13 cellular contexts compared by ENCODE assay signal in the genomic region with DNA sequence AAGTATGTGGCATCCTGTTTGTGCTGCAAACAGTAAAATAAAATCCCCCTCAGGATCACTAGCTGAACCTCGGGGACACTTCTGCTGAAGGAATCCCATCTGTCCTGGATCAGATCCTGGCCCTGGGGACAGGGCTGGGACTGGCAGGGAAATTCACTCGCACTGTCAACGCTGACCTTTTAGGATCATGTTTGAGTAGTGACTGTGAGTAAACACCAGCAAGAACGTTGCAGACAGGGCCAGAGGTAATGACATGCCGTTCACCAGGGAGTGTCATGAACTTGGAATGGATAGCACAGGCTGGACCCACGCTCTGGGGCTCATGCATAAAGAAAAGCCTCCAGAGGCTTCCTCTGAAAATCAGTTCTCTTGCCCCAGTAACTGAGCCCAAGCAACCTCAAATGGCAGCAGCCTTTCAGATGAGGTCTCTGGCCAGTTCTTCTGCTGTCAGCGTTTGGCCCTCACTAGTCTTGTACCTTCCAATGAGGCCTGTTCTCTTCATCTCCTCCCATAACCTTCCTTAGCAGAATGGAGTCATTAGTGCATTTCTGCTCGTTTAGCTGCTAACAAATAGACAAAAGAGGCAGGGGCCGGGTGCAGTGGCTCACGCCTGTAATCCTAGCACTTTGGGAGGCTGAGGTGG. TPM values are rescaled to one million over a fixed set of nuclear protein-coding genes. Genes with fewer than 3 reads are reported as not detected.
DNase-seq lines count a peak whose midpoint lies in the region; ATAC-seq and TF ChIP-seq lines count a peak whose summit lies in the region.
"Had no signal": no experiment of that assay in that cellular context is flagged by ENCODE, and none has a peak within 500 bp of the region (broad histone marks: within the 10 kb centered on the region; RNA-seq: fewer than 3 reads in every experiment).

No MANE protein-coding gene starts in this region.

- WGBS in tibial nerve, 2 donors, result 51 to 55% methylated on average over 10 of the region's 10 CpGs

- no peaks in the 10 kb centered on the region for H3K9me3 ChIP-seq in tibial nerve
- H3K9me3 ChIP-seq: thoracic aorta had no signal

- no peaks in the 10 kb centered on the region for H3K27me3 ChIP-seq in tibial nerve

- TF ChIP-seq CTCF in tibial nerve (IDR thresholded peaks at IDR 0.05), result no peak

- H3K36me3 ChIP-seq in tibial nerve, result no peaks in the 10 kb centered on the region
- H3K36me3 ChIP-seq: thoracic aorta had no signal

- peak overlapping the region in 3 of 4 donors; percentile 18 to 62 (median 24) for H3K27ac ChIP-seq in tibial nerve
- H3K27ac ChIP-seq: thoracic aorta had no signal

- peak in 2 of 3 experiments; percentile 29 to 56 for DNase-seq in NCI-H1417 (lab: John Stamatoyannopoulos, UW)
- DNase-seq in NCI-H1417 treated with DMSO at 0.1 percent for 48 hours (lab: John Stamatoyannopoulos, UW), result no peak
- peak; percentile 84 for DNase-seq in SHP77 (lab: John Stamatoyannopoulos, UW)
- peak; percentile 55 to 84 for DNase-seq in left colon
- DNase-seq in tibial nerve (ENCODE audit: low spot score in 2 of 2), result peak; percentile 15 to 21
- no peak for DNase-seq in activated CD4-positive, CD25-positive, alpha-beta regulatory T cell treated with anti-CD3 and anti-CD28 coated beads, Interleukin-2, amount 50 U/mL, for 72 hours
- DNase-seq: activated CD4-positive, alpha-beta T cell treated with anti-CD3 and anti-CD28 coated beads, Interleukin-2, amount 10 ng/mL, durations not matched to agents 24 days and 14 days; Karpas-422; stimulated activated CD4-positive, alpha-beta T cell treated with anti-CD3 and anti-CD28 coated beads, Interleukin-2, amount 100 ng/mL, for 24 hours had no signal

- ATAC-seq in left colon (peak; percentile 93), HG02970 (IDR thresholded peaks at IDR 0.05; ENCODE audit: low FRiP score, unreplicated experiment) (no peak), HG03460 (IDR thresholded peaks at IDR 0.05; ENCODE audit: unreplicated experiment) (no peak)

- H3K4me3 ChIP-seq in tibial nerve, result peak overlapping the region in 1 of 4 donors; percentile 19
- H3K4me3 ChIP-seq: thoracic aorta had no signal

- no peak for TF ChIP-seq EP300 in tibial nerve (IDR thresholded peaks at IDR 0.05)

- intact Hi-C loops in left colon (cut with DNase I, micrococcal nuclease), result no loop called here

- no peak for TF ChIP-seq POLR2A in tibial nerve (IDR thresholded peaks at IDR 0.05)

- H3K4me1 ChIP-seq in tibial nerve, result peaks cover 0 to 40% (median 4%) of the 10 kb centered on the region in 4 donors

RNA-seq across cellular contexts. Expression of a gene that starts 51.0 kb away (rescaled TPM):
- total RNA-seq in left colon (10 to 100 TPM; 11.6 to 31.3 TPM), tibial nerve (not detected)
- total RNA-seq: mononuclear cell, thoracic aorta had no signal

Comparison
In these comparisons a context has a peak if more than half of its experiments do, and no peak if none do; other contexts are left out.
1. DNase-seq: peak in NCI-H1417 (2 of 3), SHP77 (2 of 2), left colon (2 of 2) and tibial nerve (2 of 2); none in NCI-H1417 treated with DMSO at 0.1 percent for 48 hours (single experiment) and activated CD4-positive, CD25-positive, alpha-beta regulatory T cell treated with anti-CD3 and anti-CD28 coated beads, Interleukin-2, amount 50 U/mL, for 72 hours (single experiment).
2. RNA of a gene that starts 51.0 kb away (total RNA-seq): 11.6 to 31.3 TPM in left colon; not detected in tibial nerve; every median in the first group is over 10 times any median in the second.